ENCODE assay signal across 8 cellular contexts in the genomic region with DNA sequence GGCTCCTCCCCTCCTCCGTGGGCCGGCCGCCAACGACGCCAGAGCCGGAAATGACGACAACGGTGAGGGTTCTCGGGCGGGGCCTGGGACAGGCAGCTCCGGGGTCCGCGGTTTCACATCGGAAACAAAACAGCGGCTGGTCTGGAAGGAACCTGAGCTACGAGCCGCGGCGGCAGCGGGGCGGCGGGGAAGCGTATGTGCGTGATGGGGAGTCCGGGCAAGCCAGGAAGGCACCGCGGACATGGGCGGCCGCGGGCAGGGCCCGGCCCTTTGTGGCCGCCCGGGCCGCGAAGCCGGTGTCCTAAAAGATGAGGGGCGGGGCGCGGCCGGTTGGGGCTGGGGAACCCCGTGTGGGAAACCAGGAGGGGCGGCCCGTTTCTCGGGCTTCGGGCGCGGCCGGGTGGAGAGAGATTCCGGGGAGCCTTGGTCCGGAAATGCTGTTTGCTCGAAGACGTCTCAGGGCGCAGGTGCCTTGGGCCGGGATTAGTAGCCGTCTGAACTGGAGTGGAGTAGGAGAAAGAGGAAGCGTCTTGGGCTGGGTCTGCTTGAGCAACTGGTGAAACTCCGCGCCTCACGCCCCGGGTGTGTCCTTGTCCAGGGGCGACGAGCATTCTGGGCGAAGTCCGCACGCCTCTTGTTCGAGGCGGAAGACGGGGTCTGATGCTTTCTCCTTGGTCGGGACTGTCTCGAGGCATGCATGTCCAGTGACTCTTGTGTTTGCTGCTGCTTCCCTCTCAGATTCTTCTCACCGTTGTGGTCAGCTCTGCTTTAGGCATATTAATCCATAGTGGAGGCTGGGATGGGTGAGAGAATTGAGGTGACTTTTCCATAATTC. TPM values are rescaled to one million over a fixed set of nuclear protein-coding genes. Genes with fewer than 3 reads are reported as not detected.
A peak's percentile ranks its signal among the peaks of the same experiment; 100 is the strongest.
DNase-seq lines count a peak whose midpoint lies in the region; ATAC-seq and TF ChIP-seq lines count a peak whose summit lies in the region.

Gene PSEN1, plus strand, starts transcription at position 121 of the 835 bp plus-strand sequence. CDS start 11,513 bp downstream, outside the sequence.

- H3K36me3 ChIP-seq in SU-DHL-6 (ENCODE audit: low read length) (no peaks in the 10 kb centered on the region), thoracic aorta (no peaks in the 10 kb centered on the region)

- ATAC-seq in HG02642 (IDR thresholded peaks at IDR 0.05; ENCODE audit: poor library complexity, unreplicated experiment) (peak; percentile 93), thoracic aorta (ENCODE audit: insufficient number of reproducible peaks, low FRiP score, low read depth) (peak; percentile 86)
- ATAC-seq in activated naive CD8-positive, alpha-beta T cell treated with anti-CD3 and anti-CD28 coated beads, Interleukin-2, amount 10 ng/mL, durations not matched to agents 7 days and 5 days (ENCODE audit: low read depth) = peak; percentile 93

- H3K9me3 Mint-ChIP-seq in activated naive CD8-positive, alpha-beta T cell treated with anti-CD3 and anti-CD28 coated beads, Interleukin-2, amount 10 ng/mL, durations not matched to agents 7 days and 5 days = peaks cover 14% of the 10 kb centered on the region
- H3K9me3 Mint-ChIP-seq in glutamatergic neuron (ENCODE audit: unreplicated experiment) (peaks cover 3% of the 10 kb centered on the region), osteocyte (ENCODE audit: unreplicated experiment) (no peaks in the 10 kb centered on the region)

- no peaks in the 10 kb centered on the region for H3K27me3 Mint-ChIP-seq in activated naive CD8-positive, alpha-beta T cell treated with anti-CD3 and anti-CD28 coated beads, Interleukin-2, amount 10 ng/mL, durations not matched to agents 7 days and 5 days
- H3K27me3 Mint-ChIP-seq in glutamatergic neuron (ENCODE audit: unreplicated experiment) = peaks cover 12% of the 10 kb centered on the region
- H3K27me3 Mint-ChIP-seq in osteocyte (ENCODE audit: unreplicated experiment) = no peaks in the 10 kb centered on the region

- DNase-seq in NCI-H1105 treated with DMSO at 0.1 percent for 48 hours (lab: John Stamatoyannopoulos, UW) (peak; percentile 92), glutamatergic neuron (peak; percentile 99), osteocyte (ENCODE audit: extremely low spot score, unreplicated experiment) (peak; percentile 99), thoracic aorta (ENCODE audit: low spot score) (peak; percentile 88)
- DNase-seq in activated naive CD8-positive, alpha-beta T cell treated with anti-CD3 and anti-CD28 coated beads, Interleukin-2, amount 10 ng/mL, durations not matched to agents 7 days and 5 days = peak; percentile 99

- H3K27me3 ChIP-seq in SU-DHL-6 (ENCODE audit: low read length) (no peaks in the 10 kb centered on the region), thoracic aorta (replicated peaks; ENCODE audit: insufficient read depth) (no peaks in the 10 kb centered on the region)

- peak within 1 kb of the TSS; percentile 85 for H3K4me3 Mint-ChIP-seq in activated naive CD8-positive, alpha-beta T cell treated with anti-CD3 and anti-CD28 coated beads, Interleukin-2, amount 10 ng/mL, durations not matched to agents 7 days and 5 days
- H3K4me3 Mint-ChIP-seq in glutamatergic neuron (ENCODE audit: unreplicated experiment) = peak within 1 kb of the TSS; percentile 95
- H3K4me3 Mint-ChIP-seq in osteocyte (ENCODE audit: unreplicated experiment) = peak within 1 kb of the TSS; percentile 96

- TF ChIP-seq POLR2A in GM10847 (IDR thresholded peaks at IDR 0.05; ENCODE audit: extremely low read depth, insufficient read length) = peak; percentile 84

- H3K4me1 Mint-ChIP-seq in activated naive CD8-positive, alpha-beta T cell treated with anti-CD3 and anti-CD28 coated beads, Interleukin-2, amount 10 ng/mL, durations not matched to agents 7 days and 5 days = peaks cover 19% of the 10 kb centered on the region
- H3K4me1 Mint-ChIP-seq in glutamatergic neuron (ENCODE audit: low read depth, unreplicated experiment) = peaks cover 12% of the 10 kb centered on the region
- H3K4me1 Mint-ChIP-seq in osteocyte (ENCODE audit: unreplicated experiment) = peaks cover 11% of the 10 kb centered on the region

- peaks cover 6 to 13% of the 10 kb centered on the region in 2 donors for H3K4me1 ChIP-seq in thoracic aorta (ENCODE audit: control insufficient read depth in 1 of 2, low read depth in 2 of 2)

- H3K79me2 ChIP-seq in SU-DHL-6 (ENCODE audit: insufficient read depth, low read length) = peaks cover 22% of the 10 kb centered on the region

- H3K36me3 Mint-ChIP-seq in activated naive CD8-positive, alpha-beta T cell treated with anti-CD3 and anti-CD28 coated beads, Interleukin-2, amount 10 ng/mL, durations not matched to agents 7 days and 5 days = peaks cover 26% of the 10 kb centered on the region
- H3K36me3 Mint-ChIP-seq in glutamatergic neuron (ENCODE audit: unreplicated experiment) (peaks cover 20% of the 10 kb centered on the region), osteocyte (ENCODE audit: unreplicated experiment) (no peaks in the 10 kb centered on the region)

- H3K4me3 ChIP-seq in SU-DHL-6 (ENCODE audit: insufficient read depth, low read length, poor library complexity, severe bottlenecking) (peak within 1 kb of the TSS; percentile 73), thoracic aorta (peak within 1 kb of the TSS; percentile 85)

- peak within 1 kb of the TSS; percentile 99 for H3K27ac Mint-ChIP-seq in activated naive CD8-positive, alpha-beta T cell treated with anti-CD3 and anti-CD28 coated beads, Interleukin-2, amount 10 ng/mL, durations not matched to agents 7 days and 5 days
- H3K27ac Mint-ChIP-seq in glutamatergic neuron (ENCODE audit: unreplicated experiment) = peak within 1 kb of the TSS; percentile 92
- H3K27ac Mint-ChIP-seq in osteocyte (ENCODE audit: unreplicated experiment) = peak within 1 kb of the TSS; percentile 98

- TF ChIP-seq CTCF in SU-DHL-6 (IDR thresholded peaks at IDR 0.05; ENCODE audit: insufficient read depth, low read length, poor library complexity, severe bottlenecking) (no peak), glutamatergic neuron (IDR thresholded peaks at IDR 0.05; ENCODE audit: partially characterized antibody, unreplicated experiment) (no peak), osteocyte (IDR thresholded peaks at IDR 0.05) (no peak), thoracic aorta (IDR thresholded peaks at IDR 0.05) (no peak)

- POLR2A ChIA-PET in activated naive CD8-positive, alpha-beta T cell treated with anti-CD3 and anti-CD28 coated beads, Interleukin-2, amount 10 ng/mL, durations not matched to agents 7 days and 5 days (lab: Charles Lee) = interaction anchor here (0.6 to 1.7 kb wide), 11 partner anchors 10 to 618 kb away, joined by 3 to 15 read pairs (median 4); partner anchors contain the start of genes NUMB, RBM25, RIOX1 and ZFYVE1

- H4K20me1 ChIP-seq in SU-DHL-6 (ENCODE audit: low read depth, low read length) = no peaks in the 10 kb centered on the region

- H3K4me2 ChIP-seq in SU-DHL-6 (ENCODE audit: low read depth, low read length, poor library complexity, severe bottlenecking) = peak within 1 kb of the TSS; percentile 77

- peak within 1 kb of the TSS; percentile 76 for H3K9ac ChIP-seq in SU-DHL-6 (ENCODE audit: low read length)

- peak within 1 kb of the TSS; percentile 94 for H2AFZ ChIP-seq in SU-DHL-6 (ENCODE audit: low read depth, low read length, severe bottlenecking)

- peaks cover 6% of the 10 kb centered on the region; the same call in 1 of the 2 replicates for H3F3A ChIP-seq in SU-DHL-6 (ENCODE audit: insufficient read depth)

- H3K9me3 ChIP-seq in SU-DHL-6 (ENCODE audit: insufficient read depth, low read length) = no peaks in the 10 kb centered on the region
- no peaks in the 10 kb centered on the region for H3K9me3 ChIP-seq in thoracic aorta

- H3K9me2 ChIP-seq in SU-DHL-6 (replicated peaks; ENCODE audit: insufficient read depth, low read length) = no peaks in the 10 kb centered on the region

- H3K27ac ChIP-seq in SU-DHL-6 (ENCODE audit: low read depth, low read length) (peak within 1 kb of the TSS; percentile 57), thoracic aorta (peak within 1 kb of the TSS; percentile 88 to 93)

RNA-seq across cellular contexts. Expression of gene PSEN1, which starts in this region (rescaled TPM):
- 10 to 100 TPM; 38.5 to 43.0 TPM for total RNA-seq in activated naive CD8-positive, alpha-beta T cell treated with anti-CD3 and anti-CD28 coated beads, Interleukin-2, amount 10 ng/mL, durations not matched to agents 7 days and 5 days
- total RNA-seq in glutamatergic neuron (ENCODE audit: unreplicated experiment) (79.7 TPM), osteocyte (64.4 and 64.6 TPM in 2 replicates), thoracic aorta (10 to 100 TPM; 35.3 to 47.5 TPM)

Comparison
In these comparisons a context has a peak if more than half of its experiments do, and no peak if none do; other contexts are left out.
1. Peak in every context shown above with its lines: DNase-seq, ATAC-seq, H3K4me3 ChIP-seq and H3K27ac ChIP-seq.